Comparison of ENCODE assay signal across 8 cellular contexts in genomic region chr13:20495087-20496023, GRCh38.
DNase-seq lines count a peak whose midpoint lies in the region; ATAC-seq lines count a peak whose summit lies in the region.

No MANE protein-coding gene starts in this region.

- in situ Hi-C loops in T47D (cut with HindIII; ENCODE audit: low pct_unique_long_range_greater_than_20kb, low sequenced_read_pairs), result loop anchor here (25.0 kb wide), 1 partner anchor 308 kb away; the partner anchor contains the start of gene GJB2

- DNase-seq in AG20443 (ENCODE audit: low spot score) (peak; percentile 74), NCI-H146 (lab: John Stamatoyannopoulos, UW) (peak; percentile 17), UCSD-AML1 (lab: John Stamatoyannopoulos, UW; ENCODE audit: unreplicated experiment) (peak; percentile 38), T47D (ENCODE audit: low read depth in 1 of 2, low spot score in 1 of 2) (peak; percentile 53 to 74), inferior parietal cortex (ENCODE audit: extremely low spot score) (peak; percentile 93), smooth muscle cell of the brain vasculature (ENCODE audit: low read depth, low spot score) (peak; percentile 35), amniotic stem cell (lab: John Stamatoyannopoulos, UW) (no peak)

- peak; percentile 49 for ATAC-seq in GM18868 (IDR thresholded peaks at IDR 0.05; ENCODE audit: unreplicated experiment)
